In genomic region chr6:44576132-44576601, GRCh38 we compare ENCODE assay signal across 22 cellular contexts.
DNase-seq lines count a peak whose midpoint lies in the region; ATAC-seq and TF ChIP-seq lines count a peak whose summit lies in the region.
"Had no signal": no experiment of that assay in that cellular context is flagged by ENCODE, and none has a peak within 500 bp of the region (broad histone marks: within the 10 kb centered on the region; RNA-seq: fewer than 3 reads in every experiment).

No MANE protein-coding gene starts in this region.

- intact Hi-C loops in dorsolateral prefrontal cortex (cut with DNase I), result no loop called here

- H3K36me3 ChIP-seq in HEK293 (ENCODE audit: control insufficient read depth in 2 of 2, insufficient read depth in 1 of 2, low read length in 2 of 2), result no peaks in the 10 kb centered on the region
- no peaks in the 10 kb centered on the region for H3K36me3 ChIP-seq in brain microvascular endothelial cell (replicated peaks)
- H3K36me3 ChIP-seq: neural progenitor cell, thoracic aorta, WERI-Rb-1 had no signal

- H3K27me3 ChIP-seq in brain microvascular endothelial cell (replicated peaks), result peaks cover 2% of the 10 kb centered on the region
- H3K27me3 ChIP-seq in dorsolateral prefrontal cortex, result peaks cover 0 to 4% (median 0%) of the 10 kb centered on the region in 45 donors
- H3K27me3 ChIP-seq: foreskin keratinocyte, neural progenitor cell had no signal

- in situ Hi-C loops in brain microvascular endothelial cell (cut with HindIII; ENCODE audit: low pct_ligation_motif_present, low sequenced_read_pairs), result no loop called here

- no peaks in the 10 kb centered on the region for H3K36me3 Mint-ChIP-seq in activated T-helper 17 cell treated with anti-CD3 and anti-CD28 coated beads, Interleukin-2, amount 50 U/mL, for 72 hours (ENCODE audit: low read depth)
- H3K36me3 Mint-ChIP-seq: activated naive CD8-positive, alpha-beta T cell treated with anti-CD3 and anti-CD28 coated beads for 36 hours; neural progenitor cell; stimulated activated naive B cell treated with anti-CD40 and anti-IgM and Interleukin-4, amounts not matched to agents 10 μg/mL and 1 μg/mL and 100 μg/mL, for 72 hours had no signal

- no peaks in the 10 kb centered on the region for H3K4me1 ChIP-seq in HEK293 (ENCODE audit: control insufficient read depth, insufficient read depth, low read length)
- H3K4me1 ChIP-seq: foreskin keratinocyte, neural progenitor cell had no signal

- no peak overlapping the region for H3K4me3 ChIP-seq in AG10803 (ENCODE audit: low read length)
- no peak overlapping the region for H3K4me3 ChIP-seq in HEK293 (ENCODE audit: low read depth, low read length)
- no peak overlapping the region for H3K4me3 ChIP-seq in brain microvascular endothelial cell (ENCODE audit: low read depth, low read length)
- no peak overlapping the region for H3K4me3 ChIP-seq in dorsolateral prefrontal cortex
- H3K4me3 ChIP-seq: neural progenitor cell, thoracic aorta had no signal

- no peak for TF ChIP-seq CTCF in AG10803 (conservative IDR thresholded peaks at IDR 0.05; ENCODE audit: low read length)
- TF ChIP-seq CTCF in HEK293 (tag by site-specific recombination; IDR thresholded peaks at IDR 0.05), result no peak
- TF ChIP-seq CTCF in brain microvascular endothelial cell (IDR thresholded peaks at IDR 0.05; ENCODE audit: low read depth, low read length, missing control alignments), result no peak
- no peak for TF ChIP-seq CTCF in dorsolateral prefrontal cortex (IDR thresholded peaks at IDR 0.05 in 54 of 56, conservative IDR thresholded peaks at IDR 0.05 in 2 of 56; ENCODE audit: low read depth in 1 of 56, partially characterized antibody in 56 of 56)

- CTCF ChIA-PET in HEK293 (lab: Yijun Ruan, JAX), result interaction anchor here (0.6 to 1.1 kb wide), 3 partner anchors 18 to 101 kb away, joined by 3 to 4 read pairs (median 3); no protein-coding TSS in a partner anchor

- H3K9me3 Mint-ChIP-seq in activated T-helper 17 cell treated with anti-CD3 and anti-CD28 coated beads, Interleukin-2, amount 50 U/mL, for 72 hours, result no peaks in the 10 kb centered on the region
- H3K9me3 Mint-ChIP-seq: activated CD4-positive, alpha-beta T cell treated with anti-CD3 and anti-CD28 coated beads, Interleukin-2, amount 10 ng/mL, durations not matched to agents 7 days and 5 days; activated naive CD8-positive, alpha-beta T cell treated with anti-CD3 and anti-CD28 coated beads for 36 hours; neural progenitor cell; stimulated activated naive B cell treated with anti-CD40 and anti-IgM and Interleukin-4, amounts not matched to agents 10 μg/mL and 1 μg/mL and 100 μg/mL, for 72 hours had no signal

- POLR2A ChIA-PET in HEK293 (lab: Yijun Ruan, JAX), result no interaction called here

- DNase-seq in AG10803 (ENCODE audit: low read depth) (peak; percentile 90), brain microvascular endothelial cell (peak; percentile 36), foreskin melanocyte (peak; percentile 64), dorsolateral prefrontal cortex (no peak), NCI-H1092 (lab: John Stamatoyannopoulos, UW) (no peak)
- no peak for DNase-seq in activated naive CD4-positive, alpha-beta T cell treated with Interleukin-2 at 50 U/mL for 16 hours
- DNase-seq: activated CD4-positive, alpha-beta T cell treated with anti-CD3 and anti-CD28 coated beads, Interleukin-2, amount 10 ng/mL, durations not matched to agents 7 days and 5 days; activated naive CD8-positive, alpha-beta T cell treated with anti-CD3 and anti-CD28 coated beads for 36 hours; AML-193; DND-41; foreskin keratinocyte; hippocampal formation; NCI-H1436 treated with DMSO at 0.1 percent for 48 hours; NCI-H524; stimulated activated CD4-positive, alpha-beta T cell treated with anti-CD3 and anti-CD28 coated beads, Interleukin-1b, Interleukin-23, amount 100 ng/mL, for 48 hours; stimulated activated naive B cell treated with anti-CD40 and anti-IgM and Interleukin-4, amounts not matched to agents 10 μg/mL and 1 μg/mL and 100 μg/mL, for 72 hours; WERI-Rb-1 had no signal

- peaks cover 6% of the 10 kb centered on the region for H3K27me3 Mint-ChIP-seq in activated T-helper 17 cell treated with anti-CD3 and anti-CD28 coated beads, Interleukin-2, amount 50 U/mL, for 72 hours

- H3K4me3 Mint-ChIP-seq in activated T-helper 17 cell treated with anti-CD3 and anti-CD28 coated beads, Interleukin-2, amount 50 U/mL, for 72 hours, result no peak overlapping the region
- H3K4me3 Mint-ChIP-seq: activated CD4-positive, alpha-beta T cell treated with anti-CD3 and anti-CD28 coated beads, Interleukin-2, amount 10 ng/mL, durations not matched to agents 7 days and 5 days; activated naive CD8-positive, alpha-beta T cell treated with anti-CD3 and anti-CD28 coated beads for 36 hours; neural progenitor cell; stimulated activated naive B cell treated with anti-CD40 and anti-IgM and Interleukin-4, amounts not matched to agents 10 μg/mL and 1 μg/mL and 100 μg/mL, for 72 hours had no signal

- H3K27ac Mint-ChIP-seq in activated T-helper 17 cell treated with anti-CD3 and anti-CD28 coated beads, Interleukin-2, amount 50 U/mL, for 72 hours, result no peak overlapping the region
- H3K27ac Mint-ChIP-seq: activated CD4-positive, alpha-beta T cell treated with anti-CD3 and anti-CD28 coated beads, Interleukin-2, amount 10 ng/mL, durations not matched to agents 7 days and 5 days; activated naive CD8-positive, alpha-beta T cell treated with anti-CD3 and anti-CD28 coated beads for 36 hours; neural progenitor cell; stimulated activated naive B cell treated with anti-CD40 and anti-IgM and Interleukin-4, amounts not matched to agents 10 μg/mL and 1 μg/mL and 100 μg/mL, for 72 hours had no signal

- no peak for ATAC-seq in activated T-helper 17 cell treated with anti-CD3 and anti-CD28 coated beads, Interleukin-2, amount 50 U/mL, for 72 hours (replicated peaks)
- ATAC-seq: foreskin keratinocyte; HepG2; stimulated activated naive B cell treated with anti-CD40 and anti-IgM and Interleukin-4, amounts not matched to agents 10 μg/mL and 1 μg/mL and 100 μg/mL, for 72 hours had no signal

- H3K27ac ChIP-seq in HEK293 (ENCODE audit: extremely low read depth, low read depth, low read length) (no peak overlapping the region), brain microvascular endothelial cell (no peak overlapping the region), dorsolateral prefrontal cortex (no peak overlapping the region)
- H3K27ac ChIP-seq: foreskin keratinocyte, neural progenitor cell, thoracic aorta, WERI-Rb-1 had no signal

- no peaks in the 10 kb centered on the region for H3K4me1 Mint-ChIP-seq in activated T-helper 17 cell treated with anti-CD3 and anti-CD28 coated beads, Interleukin-2, amount 50 U/mL, for 72 hours
- H3K4me1 Mint-ChIP-seq: activated CD4-positive, alpha-beta T cell treated with anti-CD3 and anti-CD28 coated beads, Interleukin-2, amount 10 ng/mL, durations not matched to agents 7 days and 5 days; activated naive CD8-positive, alpha-beta T cell treated with anti-CD3 and anti-CD28 coated beads for 36 hours; stimulated activated naive B cell treated with anti-CD40 and anti-IgM and Interleukin-4, amounts not matched to agents 10 μg/mL and 1 μg/mL and 100 μg/mL, for 72 hours had no signal

- no peaks in the 10 kb centered on the region for H3K9me3 ChIP-seq in HEK293 (ENCODE audit: control insufficient read depth, insufficient read depth, low read depth, low read length)
- H3K9me3 ChIP-seq: thoracic aorta had no signal

TF ChIP-seq in HEK293, 187 proteins besides CTCF, POLR2A, EP300 and RAD21 (continues in another document):
- peak; percentile 83 for TF ChIP-seq ZIC2 (tag by site-specific recombination; IDR thresholded peaks at IDR 0.05)
- TF ChIP-seq ZNF26 (tag by site-specific recombination; IDR thresholded peaks at IDR 0.05), result no peak
- no peak for TF ChIP-seq ZNF518A (tag by site-specific recombination; conservative IDR thresholded peaks at IDR 0.05; ENCODE audit: low read depth)

Comparison
In these comparisons a context has a peak if more than half of its experiments do, and no peak if none do; other contexts are left out.
1. DNase-seq: peak in AG10803 (single experiment), brain microvascular endothelial cell (single experiment) and foreskin melanocyte (single experiment); none in dorsolateral prefrontal cortex (0 of 10), activated naive CD4-positive, alpha-beta T cell treated with Interleukin-2 at 50 U/mL for 16 hours (single experiment) and NCI-H1092 (single experiment).